Comparison of ENCODE assay signal across 1 cellular context in the genomic region with DNA sequence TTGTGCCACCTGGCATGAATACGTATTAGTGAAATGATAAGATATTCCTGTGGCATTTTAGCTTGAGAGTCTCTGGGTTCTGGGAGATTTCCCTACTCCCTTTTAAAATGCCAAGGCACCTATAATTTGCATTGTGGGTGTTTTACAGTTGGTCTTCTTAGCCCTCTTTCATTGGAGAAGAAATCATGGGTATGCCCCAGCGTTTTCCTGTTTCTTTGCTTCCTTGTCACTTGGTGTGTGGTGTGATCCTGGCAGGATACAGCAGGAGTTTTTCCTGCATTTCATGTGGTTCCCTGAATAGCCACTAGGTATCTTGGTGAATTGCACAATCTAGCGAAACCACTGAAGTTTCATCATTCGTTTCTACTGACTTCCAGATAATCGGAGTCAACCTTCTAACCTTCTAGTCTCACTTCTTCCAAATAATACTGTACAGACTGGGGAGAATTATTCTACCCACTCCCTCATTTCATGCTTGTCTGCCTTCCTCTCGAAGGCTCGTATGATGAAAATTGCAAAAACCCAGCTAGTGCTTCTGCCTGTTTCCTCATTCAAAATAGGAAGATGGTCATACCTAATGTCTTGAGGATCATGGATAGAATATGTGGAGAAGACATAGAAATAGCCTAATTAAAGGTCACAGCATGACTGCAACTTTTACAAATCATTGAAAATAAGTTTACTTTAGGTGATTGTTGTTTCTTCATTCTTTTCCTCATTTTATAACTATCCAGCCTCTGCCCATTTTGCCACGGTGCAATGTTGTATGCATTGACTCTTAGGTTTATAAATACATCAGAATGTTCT.
TF ChIP-seq lines count a peak whose summit lies in the region.

No MANE protein-coding gene starts in this region.

TF ChIP-seq in K562, 482 proteins besides CTCF, POLR2A, EP300 and RAD21 (continued from another document and continues in another):
- TF ChIP-seq, protein P1, sequence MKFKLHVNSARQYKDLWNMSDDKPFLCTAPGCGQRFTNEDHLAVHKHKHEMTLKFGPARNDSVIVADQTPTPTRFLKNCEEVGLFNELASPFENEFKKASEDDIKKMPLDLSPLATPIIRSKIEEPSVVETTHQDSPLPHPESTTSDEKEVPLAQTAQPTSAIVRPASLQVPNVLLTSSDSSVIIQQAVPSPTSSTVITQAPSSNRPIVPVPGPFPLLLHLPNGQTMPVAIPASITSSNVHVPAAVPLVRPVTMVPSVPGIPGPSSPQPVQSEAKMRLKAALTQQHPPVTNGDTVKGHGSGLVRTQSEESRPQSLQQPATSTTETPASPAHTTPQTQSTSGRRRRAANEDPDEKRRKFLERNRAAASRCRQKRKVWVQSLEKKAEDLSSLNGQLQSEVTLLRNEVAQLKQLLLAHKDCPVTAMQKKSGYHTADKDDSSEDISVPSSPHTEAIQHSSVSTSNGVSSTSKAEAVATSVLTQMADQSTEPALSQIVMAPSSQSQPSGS (CRISPR knock-in tag; IDR thresholded peaks at IDR 0.05), result no peak
- no peak for TF ChIP-seq PHB (CRISPR knock-in tag; IDR thresholded peaks at IDR 0.05)
- TF ChIP-seq, protein P2, sequence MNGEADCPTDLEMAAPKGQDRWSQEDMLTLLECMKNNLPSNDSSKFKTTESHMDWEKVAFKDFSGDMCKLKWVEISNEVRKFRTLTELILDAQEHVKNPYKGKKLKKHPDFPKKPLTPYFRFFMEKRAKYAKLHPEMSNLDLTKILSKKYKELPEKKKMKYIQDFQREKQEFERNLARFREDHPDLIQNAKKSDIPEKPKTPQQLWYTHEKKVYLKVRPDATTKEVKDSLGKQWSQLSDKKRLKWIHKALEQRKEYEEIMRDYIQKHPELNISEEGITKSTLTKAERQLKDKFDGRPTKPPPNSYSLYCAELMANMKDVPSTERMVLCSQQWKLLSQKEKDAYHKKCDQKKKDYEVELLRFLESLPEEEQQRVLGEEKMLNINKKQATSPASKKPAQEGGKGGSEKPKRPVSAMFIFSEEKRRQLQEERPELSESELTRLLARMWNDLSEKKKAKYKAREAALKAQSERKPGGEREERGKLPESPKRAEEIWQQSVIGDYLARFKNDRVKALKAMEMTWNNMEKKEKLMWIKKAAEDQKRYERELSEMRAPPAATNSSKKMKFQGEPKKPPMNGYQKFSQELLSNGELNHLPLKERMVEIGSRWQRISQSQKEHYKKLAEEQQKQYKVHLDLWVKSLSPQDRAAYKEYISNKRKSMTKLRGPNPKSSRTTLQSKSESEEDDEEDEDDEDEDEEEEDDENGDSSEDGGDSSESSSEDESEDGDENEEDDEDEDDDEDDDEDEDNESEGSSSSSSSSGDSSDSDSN (IDR thresholded peaks at IDR 0.05; ENCODE audit: borderline replicate concordance in 1 of 2, low read depth in 2 of 2, low read length in 2 of 2), result no peak
- TF ChIP-seq KLF16 (IDR thresholded peaks at IDR 0.05), result no peak
- TF ChIP-seq, protein P3, sequence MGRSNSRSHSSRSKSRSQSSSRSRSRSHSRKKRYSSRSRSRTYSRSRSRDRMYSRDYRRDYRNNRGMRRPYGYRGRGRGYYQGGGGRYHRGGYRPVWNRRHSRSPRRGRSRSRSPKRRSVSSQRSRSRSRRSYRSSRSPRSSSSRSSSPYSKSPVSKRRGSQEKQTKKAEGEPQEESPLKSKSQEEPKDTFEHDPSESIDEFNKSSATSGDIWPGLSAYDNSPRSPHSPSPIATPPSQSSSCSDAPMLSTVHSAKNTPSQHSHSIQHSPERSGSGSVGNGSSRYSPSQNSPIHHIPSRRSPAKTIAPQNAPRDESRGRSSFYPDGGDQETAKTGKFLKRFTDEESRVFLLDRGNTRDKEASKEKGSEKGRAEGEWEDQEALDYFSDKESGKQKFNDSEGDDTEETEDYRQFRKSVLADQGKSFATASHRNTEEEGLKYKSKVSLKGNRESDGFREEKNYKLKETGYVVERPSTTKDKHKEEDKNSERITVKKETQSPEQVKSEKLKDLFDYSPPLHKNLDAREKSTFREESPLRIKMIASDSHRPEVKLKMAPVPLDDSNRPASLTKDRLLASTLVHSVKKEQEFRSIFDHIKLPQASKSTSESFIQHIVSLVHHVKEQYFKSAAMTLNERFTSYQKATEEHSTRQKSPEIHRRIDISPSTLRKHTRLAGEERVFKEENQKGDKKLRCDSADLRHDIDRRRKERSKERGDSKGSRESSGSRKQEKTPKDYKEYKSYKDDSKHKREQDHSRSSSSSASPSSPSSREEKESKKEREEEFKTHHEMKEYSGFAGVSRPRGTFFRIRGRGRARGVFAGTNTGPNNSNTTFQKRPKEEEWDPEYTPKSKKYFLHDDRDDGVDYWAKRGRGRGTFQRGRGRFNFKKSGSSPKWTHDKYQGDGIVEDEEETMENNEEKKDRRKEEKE (IDR thresholded peaks at IDR 0.05; ENCODE audit: borderline replicate concordance in 1 of 2, control insufficient read depth in 1 of 2, low read depth in 2 of 2, low read length in 1 of 2), result no peak
- TF ChIP-seq SNIP1 (IDR thresholded peaks at IDR 0.05; ENCODE audit: low read depth), result no peak
- TF ChIP-seq, protein P4, sequence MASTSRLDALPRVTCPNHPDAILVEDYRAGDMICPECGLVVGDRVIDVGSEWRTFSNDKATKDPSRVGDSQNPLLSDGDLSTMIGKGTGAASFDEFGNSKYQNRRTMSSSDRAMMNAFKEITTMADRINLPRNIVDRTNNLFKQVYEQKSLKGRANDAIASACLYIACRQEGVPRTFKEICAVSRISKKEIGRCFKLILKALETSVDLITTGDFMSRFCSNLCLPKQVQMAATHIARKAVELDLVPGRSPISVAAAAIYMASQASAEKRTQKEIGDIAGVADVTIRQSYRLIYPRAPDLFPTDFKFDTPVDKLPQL (IDR thresholded peaks at IDR 0.05; ENCODE audit: extremely low read depth, insufficient read length), result no peak
- no peak for TF ChIP-seq ZFP36 (IDR thresholded peaks at IDR 0.05; ENCODE audit: low read depth, low read length, partially characterized antibody)
- no peak for TF ChIP-seq HNRNPUL1 (IDR thresholded peaks at IDR 0.05; ENCODE audit: low read length)
- TF ChIP-seq, protein P5, sequence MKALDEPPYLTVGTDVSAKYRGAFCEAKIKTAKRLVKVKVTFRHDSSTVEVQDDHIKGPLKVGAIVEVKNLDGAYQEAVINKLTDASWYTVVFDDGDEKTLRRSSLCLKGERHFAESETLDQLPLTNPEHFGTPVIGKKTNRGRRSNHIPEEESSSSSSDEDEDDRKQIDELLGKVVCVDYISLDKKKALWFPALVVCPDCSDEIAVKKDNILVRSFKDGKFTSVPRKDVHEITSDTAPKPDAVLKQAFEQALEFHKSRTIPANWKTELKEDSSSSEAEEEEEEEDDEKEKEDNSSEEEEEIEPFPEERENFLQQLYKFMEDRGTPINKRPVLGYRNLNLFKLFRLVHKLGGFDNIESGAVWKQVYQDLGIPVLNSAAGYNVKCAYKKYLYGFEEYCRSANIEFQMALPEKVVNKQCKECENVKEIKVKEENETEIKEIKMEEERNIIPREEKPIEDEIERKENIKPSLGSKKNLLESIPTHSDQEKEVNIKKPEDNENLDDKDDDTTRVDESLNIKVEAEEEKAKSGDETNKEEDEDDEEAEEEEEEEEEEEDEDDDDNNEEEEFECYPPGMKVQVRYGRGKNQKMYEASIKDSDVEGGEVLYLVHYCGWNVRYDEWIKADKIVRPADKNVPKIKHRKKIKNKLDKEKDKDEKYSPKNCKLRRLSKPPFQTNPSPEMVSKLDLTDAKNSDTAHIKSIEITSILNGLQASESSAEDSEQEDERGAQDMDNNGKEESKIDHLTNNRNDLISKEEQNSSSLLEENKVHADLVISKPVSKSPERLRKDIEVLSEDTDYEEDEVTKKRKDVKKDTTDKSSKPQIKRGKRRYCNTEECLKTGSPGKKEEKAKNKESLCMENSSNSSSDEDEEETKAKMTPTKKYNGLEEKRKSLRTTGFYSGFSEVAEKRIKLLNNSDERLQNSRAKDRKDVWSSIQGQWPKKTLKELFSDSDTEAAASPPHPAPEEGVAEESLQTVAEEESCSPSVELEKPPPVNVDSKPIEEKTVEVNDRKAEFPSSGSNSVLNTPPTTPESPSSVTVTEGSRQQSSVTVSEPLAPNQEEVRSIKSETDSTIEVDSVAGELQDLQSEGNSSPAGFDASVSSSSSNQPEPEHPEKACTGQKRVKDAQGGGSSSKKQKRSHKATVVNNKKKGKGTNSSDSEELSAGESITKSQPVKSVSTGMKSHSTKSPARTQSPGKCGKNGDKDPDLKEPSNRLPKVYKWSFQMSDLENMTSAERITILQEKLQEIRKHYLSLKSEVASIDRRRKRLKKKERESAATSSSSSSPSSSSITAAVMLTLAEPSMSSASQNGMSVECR (CRISPR knock-in tag; IDR thresholded peaks at IDR 0.05), result peak; percentile 85
- TF ChIP-seq, protein P6, sequence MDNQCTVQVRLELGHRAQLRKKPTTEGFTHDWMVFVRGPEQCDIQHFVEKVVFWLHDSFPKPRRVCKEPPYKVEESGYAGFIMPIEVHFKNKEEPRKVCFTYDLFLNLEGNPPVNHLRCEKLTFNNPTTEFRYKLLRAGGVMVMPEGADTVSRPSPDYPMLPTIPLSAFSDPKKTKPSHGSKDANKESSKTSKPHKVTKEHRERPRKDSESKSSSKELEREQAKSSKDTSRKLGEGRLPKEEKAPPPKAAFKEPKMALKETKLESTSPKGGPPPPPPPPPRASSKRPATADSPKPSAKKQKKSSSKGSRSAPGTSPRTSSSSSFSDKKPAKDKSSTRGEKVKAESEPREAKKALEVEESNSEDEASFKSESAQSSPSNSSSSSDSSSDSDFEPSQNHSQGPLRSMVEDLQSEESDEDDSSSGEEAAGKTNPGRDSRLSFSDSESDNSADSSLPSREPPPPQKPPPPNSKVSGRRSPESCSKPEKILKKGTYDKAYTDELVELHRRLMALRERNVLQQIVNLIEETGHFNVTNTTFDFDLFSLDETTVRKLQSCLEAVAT (IDR thresholded peaks at IDR 0.05), result peak; percentile 85 to 89
- TF ChIP-seq, protein P7, sequence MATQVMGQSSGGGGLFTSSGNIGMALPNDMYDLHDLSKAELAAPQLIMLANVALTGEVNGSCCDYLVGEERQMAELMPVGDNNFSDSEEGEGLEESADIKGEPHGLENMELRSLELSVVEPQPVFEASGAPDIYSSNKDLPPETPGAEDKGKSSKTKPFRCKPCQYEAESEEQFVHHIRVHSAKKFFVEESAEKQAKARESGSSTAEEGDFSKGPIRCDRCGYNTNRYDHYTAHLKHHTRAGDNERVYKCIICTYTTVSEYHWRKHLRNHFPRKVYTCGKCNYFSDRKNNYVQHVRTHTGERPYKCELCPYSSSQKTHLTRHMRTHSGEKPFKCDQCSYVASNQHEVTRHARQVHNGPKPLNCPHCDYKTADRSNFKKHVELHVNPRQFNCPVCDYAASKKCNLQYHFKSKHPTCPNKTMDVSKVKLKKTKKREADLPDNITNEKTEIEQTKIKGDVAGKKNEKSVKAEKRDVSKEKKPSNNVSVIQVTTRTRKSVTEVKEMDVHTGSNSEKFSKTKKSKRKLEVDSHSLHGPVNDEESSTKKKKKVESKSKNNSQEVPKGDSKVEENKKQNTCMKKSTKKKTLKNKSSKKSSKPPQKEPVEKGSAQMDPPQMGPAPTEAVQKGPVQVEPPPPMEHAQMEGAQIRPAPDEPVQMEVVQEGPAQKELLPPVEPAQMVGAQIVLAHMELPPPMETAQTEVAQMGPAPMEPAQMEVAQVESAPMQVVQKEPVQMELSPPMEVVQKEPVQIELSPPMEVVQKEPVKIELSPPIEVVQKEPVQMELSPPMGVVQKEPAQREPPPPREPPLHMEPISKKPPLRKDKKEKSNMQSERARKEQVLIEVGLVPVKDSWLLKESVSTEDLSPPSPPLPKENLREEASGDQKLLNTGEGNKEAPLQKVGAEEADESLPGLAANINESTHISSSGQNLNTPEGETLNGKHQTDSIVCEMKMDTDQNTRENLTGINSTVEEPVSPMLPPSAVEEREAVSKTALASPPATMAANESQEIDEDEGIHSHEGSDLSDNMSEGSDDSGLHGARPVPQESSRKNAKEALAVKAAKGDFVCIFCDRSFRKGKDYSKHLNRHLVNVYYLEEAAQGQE (CRISPR knock-in tag; IDR thresholded peaks at IDR 0.05; ENCODE audit: low read depth), result no peak
- no peak for TF ChIP-seq KAT2B (IDR thresholded peaks at IDR 0.05; ENCODE audit: low read depth, low read length)
- peak; percentile 69 for TF ChIP-seq KDM5B (IDR thresholded peaks at IDR 0.05; ENCODE audit: insufficient replicate concordance, low read depth, low read length)
- no peak for TF ChIP-seq TSC22D4 (tag; IDR thresholded peaks at IDR 0.05)
- no peak for TF ChIP-seq GABPA (tag; conservative IDR thresholded peaks at IDR 0.05; ENCODE audit: low read depth)
- TF ChIP-seq, protein P8, sequence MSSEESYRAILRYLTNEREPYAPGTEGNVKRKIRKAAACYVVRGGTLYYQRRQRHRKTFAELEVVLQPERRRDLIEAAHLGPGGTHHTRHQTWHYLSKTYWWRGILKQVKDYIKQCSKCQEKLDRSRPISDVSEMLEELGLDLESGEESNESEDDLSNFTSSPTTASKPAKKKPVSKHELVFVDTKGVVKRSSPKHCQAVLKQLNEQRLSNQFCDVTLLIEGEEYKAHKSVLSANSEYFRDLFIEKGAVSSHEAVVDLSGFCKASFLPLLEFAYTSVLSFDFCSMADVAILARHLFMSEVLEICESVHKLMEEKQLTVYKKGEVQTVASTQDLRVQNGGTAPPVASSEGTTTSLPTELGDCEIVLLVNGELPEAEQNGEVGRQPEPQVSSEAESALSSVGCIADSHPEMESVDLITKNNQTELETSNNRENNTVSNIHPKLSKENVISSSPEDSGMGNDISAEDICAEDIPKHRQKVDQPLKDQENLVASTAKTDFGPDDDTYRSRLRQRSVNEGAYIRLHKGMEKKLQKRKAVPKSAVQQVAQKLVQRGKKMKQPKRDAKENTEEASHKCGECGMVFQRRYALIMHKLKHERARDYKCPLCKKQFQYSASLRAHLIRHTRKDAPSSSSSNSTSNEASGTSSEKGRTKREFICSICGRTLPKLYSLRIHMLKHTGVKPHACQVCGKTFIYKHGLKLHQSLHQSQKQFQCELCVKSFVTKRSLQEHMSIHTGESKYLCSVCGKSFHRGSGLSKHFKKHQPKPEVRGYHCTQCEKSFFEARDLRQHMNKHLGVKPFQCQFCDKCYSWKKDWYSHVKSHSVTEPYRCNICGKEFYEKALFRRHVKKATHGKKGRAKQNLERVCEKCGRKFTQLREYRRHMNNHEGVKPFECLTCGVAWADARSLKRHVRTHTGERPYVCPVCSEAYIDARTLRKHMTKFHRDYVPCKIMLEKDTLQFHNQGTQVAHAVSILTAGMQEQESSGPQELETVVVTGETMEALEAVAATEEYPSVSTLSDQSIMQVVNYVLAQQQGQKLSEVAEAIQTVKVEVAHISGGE (CRISPR knock-in tag; IDR thresholded peaks at IDR 0.05), result no peak
- no peak for TF ChIP-seq SMAD2 (IDR thresholded peaks at IDR 0.05; ENCODE audit: low read depth, low read length)
- no peak for TF ChIP-seq EWSR1 (IDR thresholded peaks at IDR 0.05; ENCODE audit: borderline replicate concordance, low read depth, partially characterized antibody)
- TF ChIP-seq SP1 (CRISPR knock-in tag; IDR thresholded peaks at IDR 0.05), result peak; percentile 20; the same call in 1 of the 2 replicates
- TF ChIP-seq, protein P9, sequence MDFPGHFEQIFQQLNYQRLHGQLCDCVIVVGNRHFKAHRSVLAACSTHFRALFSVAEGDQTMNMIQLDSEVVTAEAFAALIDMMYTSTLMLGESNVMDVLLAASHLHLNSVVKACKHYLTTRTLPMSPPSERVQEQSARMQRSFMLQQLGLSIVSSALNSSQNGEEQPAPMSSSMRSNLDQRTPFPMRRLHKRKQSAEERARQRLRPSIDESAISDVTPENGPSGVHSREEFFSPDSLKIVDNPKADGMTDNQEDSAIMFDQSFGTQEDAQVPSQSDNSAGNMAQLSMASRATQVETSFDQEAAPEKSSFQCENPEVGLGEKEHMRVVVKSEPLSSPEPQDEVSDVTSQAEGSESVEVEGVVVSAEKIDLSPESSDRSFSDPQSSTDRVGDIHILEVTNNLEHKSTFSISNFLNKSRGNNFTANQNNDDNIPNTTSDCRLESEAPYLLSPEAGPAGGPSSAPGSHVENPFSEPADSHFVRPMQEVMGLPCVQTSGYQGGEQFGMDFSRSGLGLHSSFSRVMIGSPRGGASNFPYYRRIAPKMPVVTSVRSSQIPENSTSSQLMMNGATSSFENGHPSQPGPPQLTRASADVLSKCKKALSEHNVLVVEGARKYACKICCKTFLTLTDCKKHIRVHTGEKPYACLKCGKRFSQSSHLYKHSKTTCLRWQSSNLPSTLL (IDR thresholded peaks at IDR 0.05), result no peak
- no peak for TF ChIP-seq HNRNPLL (IDR thresholded peaks at IDR 0.05; ENCODE audit: low read depth, low read length, poor library complexity, severe bottlenecking)
- TF ChIP-seq HDAC2 (IDR thresholded peaks at IDR 0.05), result peak; percentile 35; the same call in 1 of the 2 replicates
